In the genomic region with DNA sequence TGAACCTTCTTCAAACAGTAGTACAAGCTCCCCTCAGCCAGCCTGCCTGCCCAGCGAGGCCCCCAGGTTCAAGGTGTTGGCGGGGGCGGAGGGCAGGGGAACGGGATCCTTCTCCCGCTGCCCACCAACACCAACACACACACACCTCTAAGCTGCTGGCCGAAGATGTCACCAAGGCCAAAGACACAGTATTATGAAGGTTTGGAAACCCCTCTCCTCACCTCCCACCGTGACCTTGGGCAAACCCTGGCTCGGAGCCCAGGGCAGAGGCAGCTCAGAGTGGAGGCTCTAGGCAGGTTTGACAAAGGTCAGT, we compare ENCODE assay signal across 22 cellular contexts. TPM values are rescaled to one million over a fixed set of nuclear protein-coding genes. Genes with fewer than 3 reads are reported as not detected.
DNase-seq lines count a peak whose midpoint lies in the region; ATAC-seq, FAIRE-seq and TF ChIP-seq lines count a peak whose summit lies in the region.
"Had no signal": no experiment of that assay in that cellular context is flagged by ENCODE, and none has a peak within 500 bp of the region (broad histone marks: within the 10 kb centered on the region; RNA-seq: fewer than 3 reads in every experiment).

No MANE protein-coding gene starts in this region.

- H3K23me2 ChIP-seq in H1 (ENCODE audit: low read depth, low read length), result no peaks in the 10 kb centered on the region

- intact Hi-C loops in IMR-90 (cut with micrococcal nuclease), result no loop called here
- intact Hi-C loops in posterior vena cava (cut with DNase I), result loop anchor here in 1 of 2 donors (5.0 kb wide), 1 partner anchor 537 kb away; no protein-coding TSS in a partner anchor

- peak overlapping the region in 6 of 11 experiments; percentile 92 to 99 (median 95); a peak in 12 of 22 replicates for H3K27ac ChIP-seq in BLaER1 treated with 17β-estradiol and CSF1 and Interleukin-3, amounts not matched to agents 10 nM and 100 nM
- H3K27ac ChIP-seq in IMR-90 (ENCODE audit: insufficient read depth, low read length) (no peak overlapping the region), H1 (ENCODE audit: low read depth, low read length) (no peak overlapping the region)
- H3K27ac ChIP-seq: A549, C4-2B had no signal

- H3K27me3 ChIP-seq in BLaER1 treated with 17β-estradiol and CSF1 and Interleukin-3, amounts not matched to agents 10 nM and 100 nM, result no peaks in the 10 kb centered on the region
- no peaks in the 10 kb centered on the region for H3K27me3 ChIP-seq in IMR-90 (ENCODE audit: control insufficient read depth, insufficient read depth, low read length)
- no peaks in the 10 kb centered on the region for H3K27me3 ChIP-seq in H1 (replicated peaks in 1 of 4; ENCODE audit: control insufficient read depth in 3 of 4, extremely low read depth in 1 of 4, insufficient read depth in 3 of 4, low read length in 3 of 4)

- H3K18ac ChIP-seq in IMR-90 (ENCODE audit: low read depth, low read length) (no peak overlapping the region), H1 (ENCODE audit: extremely low read depth, low read length) (no peak overlapping the region)

- no peak for DNase-seq in IMR-90
- no peak for DNase-seq in H1 (ENCODE audit: low read depth in 1 of 2, low spot score in 2 of 2)
- DNase-seq in posterior vena cava (ENCODE audit: low spot score), result peak; percentile 62
- DNase-seq in GM12891 (ENCODE audit: insufficient read length, low spot score), result no peak
- no peak for DNase-seq in amygdala (lab: John Stamatoyannopoulos, UW)
- no peak for DNase-seq in stimulated activated CD4-positive, alpha-beta T cell treated with anti-CD3 and anti-CD28 coated beads, Interleukin-12 subunit alpha, Interleukin-12 subunit beta, amount 100 ng/mL, for 4 hours
- DNase-seq: 8988T; ACHN; AML-193; BE2C; CD4-positive, CD25-positive, alpha-beta regulatory T cell; CD8-positive, alpha-beta T cell; DMS53; DMS79 treated with DMSO at 0.1 percent for 48 hours; GF-D8; HCEC 1CT had no signal

- H3K36me3 ChIP-seq in BLaER1 treated with 17β-estradiol and CSF1 and Interleukin-3, amounts not matched to agents 10 nM and 100 nM, result peaks cover 42 to 63% (median 54%) of the 10 kb centered on the region in 11 experiments
- peaks cover 41% of the 10 kb centered on the region for H3K36me3 ChIP-seq in IMR-90 (ENCODE audit: control insufficient read depth, insufficient read depth, low read length)
- H3K36me3 ChIP-seq in H1 (ENCODE audit: control insufficient read depth in 2 of 4, insufficient read depth in 4 of 4, low read length in 3 of 4), result peaks cover 0 to 16% (median 4%) of the 10 kb centered on the region in 4 experiments; a peak in 4 of 8 replicates
- H3K36me3 ChIP-seq: BE2C had no signal

- BruUV-seq in IMR-90 (replicated peaks; lab: Mats Ljungman, UMichigan), result no TSS peak

- H3K79me2 ChIP-seq in H1 (ENCODE audit: control insufficient read depth in 1 of 2, insufficient read depth in 2 of 2, low read length in 2 of 2), result no peaks in the 10 kb centered on the region

- H2AK5ac ChIP-seq in IMR-90 (ENCODE audit: low read depth, low read length) (no peak overlapping the region), H1 (ENCODE audit: low read depth, low read length) (no peak overlapping the region)

- H4K91ac ChIP-seq in IMR-90 (ENCODE audit: insufficient read depth, low read depth, low read length), result no peak overlapping the region
- H4K91ac ChIP-seq in H1 (replicated peaks; ENCODE audit: insufficient read length, low read length), result no peak overlapping the region

- no peak overlapping the region for H3K56ac ChIP-seq in IMR-90 (ENCODE audit: extremely low read depth, insufficient read depth, low read length)
- H3K56ac ChIP-seq in H1 (replicated peaks; ENCODE audit: insufficient read length, low read depth, low read length), result no peak overlapping the region

- no peak for TF ChIP-seq EP300 in H1 (IDR thresholded peaks at IDR 0.05; ENCODE audit: borderline replicate concordance in 1 of 2, low read depth in 2 of 2, low read length in 2 of 2)

- H2BK15ac ChIP-seq in IMR-90 (ENCODE audit: low read depth, low read length) (no peak overlapping the region), H1 (ENCODE audit: low read length) (0 out of 2 replicates have a peak overlapping the region, but pooled peaks have one; percentile 53)

- H3K14ac ChIP-seq in IMR-90 (replicated peaks; ENCODE audit: low read depth, low read length) (no peak overlapping the region), H1 (ENCODE audit: insufficient read length) (no peak overlapping the region)

- H3K4me1 ChIP-seq in BLaER1 treated with 17β-estradiol and CSF1 and Interleukin-3, amounts not matched to agents 10 nM and 100 nM, result peaks cover 20 to 55% (median 43%) of the 10 kb centered on the region in 10 experiments
- H3K4me1 ChIP-seq in IMR-90 (ENCODE audit: control insufficient read depth, insufficient read depth, low read length), result no peaks in the 10 kb centered on the region
- H3K4me1 ChIP-seq in H1 (replicated peaks in 1 of 4; ENCODE audit: control insufficient read depth in 3 of 4, insufficient read depth in 4 of 4, low read length in 3 of 4), result peaks cover 0 to 5% (median under 1%) of the 10 kb centered on the region in 4 experiments; a peak in 3 of 7 replicates
- H3K4me1 ChIP-seq: A549, BE2C had no signal

- H2BK5ac ChIP-seq in IMR-90 (ENCODE audit: low read depth, low read length, poor library complexity, severe bottlenecking) (no peak overlapping the region), H1 (ENCODE audit: low read depth, low read length) (peak overlapping the region; percentile 54; the same call in 1 of the 2 replicates)

- ATAC-seq in IMR-90 (ENCODE audit: low read depth), result no peak
- ATAC-seq: CD8-positive, alpha-beta T cell had no signal

- H3K23ac ChIP-seq in IMR-90 (ENCODE audit: low read depth, low read length) (no peak overlapping the region), H1 (ENCODE audit: insufficient read length) (no peak overlapping the region)

- POLR2A ChIA-PET in IMR-90 (lab: Charles Lee; ENCODE audit: unreplicated experiment), result no interaction called here
- POLR2A ChIA-PET in H1 (lab: Charles Lee; ENCODE audit: partially characterized antibody), result interaction anchor here (1.1 to 1.2 kb wide), 2 partner anchors 173 to 198 kb away, joined by 3 read pairs; no protein-coding TSS in a partner anchor

- H3K9me3 ChIP-seq in BLaER1 treated with 17β-estradiol and CSF1 and Interleukin-3, amounts not matched to agents 10 nM and 100 nM (replicated peaks in 1 of 11), result no peaks in the 10 kb centered on the region
- H3K9me3 ChIP-seq in IMR-90 (ENCODE audit: control insufficient read depth, insufficient read depth, low read length) (no peaks in the 10 kb centered on the region), H1 (ENCODE audit: insufficient read depth in 2 of 2, low read depth in 1 of 2, low read length in 1 of 2) (no peaks in the 10 kb centered on the region)
- H3K9me3 ChIP-seq: A549, BE2C had no signal

- H4K5ac ChIP-seq in IMR-90 (ENCODE audit: low read depth, low read length) (no peak overlapping the region), H1 (ENCODE audit: insufficient read length, low read depth, low read length) (no peak overlapping the region)

- H3K4me2 ChIP-seq in BLaER1 treated with 17β-estradiol and CSF1 and Interleukin-3, amounts not matched to agents 10 nM and 100 nM, result peak overlapping the region in 10 of 11 experiments; percentile 77 to 90 (median 84); a peak in 12 of 22 replicates
- H3K4me2 ChIP-seq in IMR-90 (ENCODE audit: low read depth, low read length) (no peak overlapping the region), H1 (ENCODE audit: insufficient read depth in 1 of 2, low read depth in 2 of 2, low read length in 2 of 2) (no peak overlapping the region)
- H3K4me2 ChIP-seq: A549 had no signal

- H3K79me1 ChIP-seq in IMR-90 (ENCODE audit: low read depth in 1 of 2, low read length in 2 of 2), result no peaks in the 10 kb centered on the region
- H3K79me1 ChIP-seq in H1 (ENCODE audit: low read depth, low read length), result no peaks in the 10 kb centered on the region

- H2AFZ ChIP-seq in IMR-90 (replicated peaks; ENCODE audit: low read length, poor library complexity), result no peak overlapping the region
- H2AFZ ChIP-seq in H1 (ENCODE audit: low read length), result no peak overlapping the region
- H2AFZ ChIP-seq: GM23338 had no signal

- H2BK20ac ChIP-seq in IMR-90 (ENCODE audit: low read depth, low read length) (no peak overlapping the region), H1 (ENCODE audit: low read length) (no peak overlapping the region)

- H3K9ac ChIP-seq in BLaER1 treated with 17β-estradiol and CSF1 and Interleukin-3, amounts not matched to agents 10 nM and 100 nM, result peak overlapping the region in 6 of 11 experiments; percentile 77 to 87 (median 85); a peak in 8 of 22 replicates
- H3K9ac ChIP-seq in IMR-90 (ENCODE audit: low read depth, low read length) (no peak overlapping the region), H1 (replicated peaks in 1 of 4; ENCODE audit: extremely low read depth in 1 of 4, low read depth in 3 of 4, low read length in 3 of 4) (no peak overlapping the region)

- peaks cover 0 to 33% (median 10%) of the 10 kb centered on the region in 11 experiments; a peak in 15 of 22 replicates for H4K20me1 ChIP-seq in BLaER1 treated with 17β-estradiol and CSF1 and Interleukin-3, amounts not matched to agents 10 nM and 100 nM
- peaks cover 10% of the 10 kb centered on the region; the same call in 1 of the 2 replicates for H4K20me1 ChIP-seq in IMR-90 (ENCODE audit: insufficient read depth, low read length)
- H4K20me1 ChIP-seq in H1 (replicated peaks in 1 of 2; ENCODE audit: control insufficient read depth in 1 of 2, insufficient read depth in 2 of 2, low read length in 2 of 2), result no peaks in the 10 kb centered on the region

- H3K4ac ChIP-seq in IMR-90 (ENCODE audit: low read depth, low read length) (no peak overlapping the region), H1 (replicated peaks; ENCODE audit: insufficient read length, low read depth, low read length) (no peak overlapping the region)

- TF ChIP-seq POLR2A in IMR-90 (IDR thresholded peaks at IDR 0.05; ENCODE audit: low read depth, low read length), result no peak
- TF ChIP-seq POLR2A in H1 (IDR thresholded peaks at IDR 0.05; ENCODE audit: control extremely low read depth in 1 of 2, low read depth in 2 of 2, low read length in 2 of 2), result no peak
- no peak for TF ChIP-seq POLR2A in GM12891 (IDR thresholded peaks at IDR 0.05; ENCODE audit: low read depth, low read length)

- in situ Hi-C loops in IMR-90 (cut with MboI; ENCODE audit: low sequenced_read_pairs), result loop anchor here (5.0 kb wide), 1 partner anchor 197 kb away; no protein-coding TSS in a partner anchor

- TF ChIP-seq CTCF in IMR-90 (conservative IDR thresholded peaks at IDR 0.05; ENCODE audit: low read depth, low read length), result no peak
- no peak for TF ChIP-seq CTCF in H1 (IDR thresholded peaks at IDR 0.05; ENCODE audit: control extremely low read depth in 1 of 3, insufficient read depth in 1 of 3, low read depth in 1 of 3, low read length in 3 of 3)

- H3K9me1 ChIP-seq in IMR-90 (ENCODE audit: insufficient read depth, low read length), result no peaks in the 10 kb centered on the region; the same call in 1 of the 2 replicates

- H2BK120ac ChIP-seq in IMR-90 (ENCODE audit: low read depth, low read length) (no peak overlapping the region), H1 (replicated peaks; ENCODE audit: low read depth, low read length) (no peak overlapping the region)

- TF ChIP-seq RAD21 in IMR-90 (IDR thresholded peaks at IDR 0.05; ENCODE audit: low read length) (no peak), H1 (IDR thresholded peaks at IDR 0.05 in 1 of 2, conservative IDR thresholded peaks at IDR 0.05 in 1 of 2; ENCODE audit: low read depth in 2 of 2, low read length in 2 of 2) (no peak)

- WGBS in IMR-90 (ENCODE audit: extremely low coverage in 2 of 2, insufficient read length in 1 of 2), 2 experiments, result 100% methylated on average over 1 of the region's 8 CpGs; no CpG with 5 or more reads in 1 of the 2 experiments
- WGBS in H1 (ENCODE audit: extremely low coverage in 1 of 2, insufficient coverage in 1 of 2, insufficient read length in 1 of 2, insufficient replicate concordance in 2 of 2, low coverage in 1 of 2, low lambda C conversion rate in 2 of 2, missing lambda C conversion rate in 1 of 2), 2 experiments, result 90% methylated on average over 8 of the region's 8 CpGs; no CpG with 5 or more reads in 1 of the 2 experiments

- H3K4me3 ChIP-seq in BLaER1 treated with 17β-estradiol and CSF1 and Interleukin-3, amounts not matched to agents 10 nM and 100 nM, result no peak overlapping the region
- H3K4me3 ChIP-seq in IMR-90 (ENCODE audit: insufficient read depth, low read depth, low read length), result no peak overlapping the region
- no peak overlapping the region for H3K4me3 ChIP-seq in H1 (ENCODE audit: extremely low read depth in 1 of 4, insufficient read depth in 2 of 4, low read depth in 3 of 4, low read length in 4 of 4)
- H3K4me3 ChIP-seq: A549, GM23338 had no signal

- dilution Hi-C loops in IMR-90 (cut with HindIII; ENCODE audit: low sequenced_read_pairs, unreplicated experiment), result no loop called here

- no peak for FAIRE-seq in H1 (lab: Jason Lieb, UNC)
- no peak for FAIRE-seq in GM12891 (lab: Jason Lieb, UNC)
- FAIRE-seq: A549, GM12892, H54 had no signal

- CTCF ChIA-PET in IMR-90 (lab: Yijun Ruan, JAX), result no interaction called here
- CTCF ChIA-PET in H1 (lab: Charles Lee; ENCODE audit: partially characterized antibody), result interaction anchor here (0.7 to 4.8 kb wide), 20 partner anchors 9 to 213 kb away, joined by 3 to 44 read pairs (median 5); no protein-coding TSS in a partner anchor

- peak overlapping the region; percentile 5 for H2AK9ac ChIP-seq in IMR-90 (replicated peaks; ENCODE audit: low read depth, low read length, poor library complexity)

- H2BK12ac ChIP-seq in H1 (ENCODE audit: low read depth, low read length), result no peak overlapping the region

- H4K8ac ChIP-seq in IMR-90 (ENCODE audit: low read depth in 2 of 2, low read length in 2 of 2) (no peak overlapping the region), H1 (ENCODE audit: extremely low read depth, insufficient read depth, low read length) (no peak overlapping the region)

RNA-seq across cellular contexts. Expression of a gene that starts 49.4 kb away (rescaled TPM):
- total RNA-seq in IMR-90 (2012; rRNA removed), result 4.1 and 5.0 TPM in 2 replicates
- 21.9 and 22.6 TPM in 2 replicates for polyA plus RNA-seq in IMR-90 (2012; rRNA removed)
- 19.6 and 26.0 TPM in 2 replicates for polyA plus RNA-seq in IMR-90 (2012; cell fraction: cytosol; rRNA removed)
- polyA plus RNA-seq in IMR-90 (2012; cell fraction: nucleus; rRNA removed; ENCODE audit: low replicate concordance), result 27.5 and 33.3 TPM in 2 replicates
- 45.4 and 46.5 TPM in 2 replicates for total RNA-seq in H1 (2021; fragmentation: NEBNext Ultra II Directional; extraction: Animal tissue kit (Norgen Biotek cat#: 25700))
- 27.4 and 34.9 TPM in 2 replicates for polyA plus RNA-seq in H1 (2011; rRNA removed)
- 25.8 TPM for polyA plus RNA-seq in H1 (2011; cell fraction: cytosol; rRNA removed)
- 57.6 TPM for polyA plus RNA-seq in H1 (2011; cell fraction: nucleus; rRNA removed)
- 40.0 to 48.4 TPM (median 43.5 TPM) in 4 replicates for polyA plus RNA-seq in H1 (2012, experiment 1 of 2)
- 25.8 TPM for polyA plus RNA-seq in H1 (2012, experiment 2 of 2)
- 40.2 TPM for polyA plus RNA-seq in H1 (2013, experiment 1 of 2)
- polyA plus RNA-seq in H1 (2013, experiment 2 of 2), result 35.9 TPM
- 23.6 and 31.2 TPM in 2 replicates for polyA minus RNA-seq in H1 (2011; rRNA and poly(A)+ RNA removed)
- 26.9 TPM for polyA minus RNA-seq in H1 (2011; cell fraction: cytosol; rRNA and poly(A)+ RNA removed)
- 27.7 TPM for polyA minus RNA-seq in H1 (2011; cell fraction: nucleus; rRNA and poly(A)+ RNA removed)
- total RNA-seq in posterior vena cava, result 10 to 100 TPM; 14.7 to 17.0 TPM
- 4.8 TPM for polyA plus RNA-seq in GM12891 (2012; ENCODE audit: low read depth, missing spikeins)

Comparison
In these comparisons a context has a peak if more than half of its experiments do, and no peak if none do; other contexts are left out.
1. H3K27ac ChIP-seq: peak in BLaER1 treated with 17β-estradiol and CSF1 and Interleukin-3, amounts not matched to agents 10 nM and 100 nM (6 of 11); none in IMR-90 (single experiment) and H1 (single experiment).
2. H3K4me2 ChIP-seq: peak in BLaER1 treated with 17β-estradiol and CSF1 and Interleukin-3, amounts not matched to agents 10 nM and 100 nM (10 of 11); none in IMR-90 (single experiment) and H1 (0 of 2).
3. H3K9ac ChIP-seq: peak in BLaER1 treated with 17β-estradiol and CSF1 and Interleukin-3, amounts not matched to agents 10 nM and 100 nM (6 of 11); none in IMR-90 (single experiment) and H1 (0 of 4).